In genomic region chr19:38494379-38494778, GRCh38 we compare ENCODE assay signal across 17 cellular contexts.
"Had no signal": no experiment of that assay in that cellular context is flagged by ENCODE, and none has a peak within 500 bp of the region (broad histone marks: within the 10 kb centered on the region; RNA-seq: fewer than 3 reads in every experiment).

No MANE protein-coding gene starts in this region.

- H3K4me1 Mint-ChIP-seq: nephron progenitor cell had no signal

- H3K4me3 Mint-ChIP-seq: naive thymus-derived CD4-positive, alpha-beta T cell; nephron progenitor cell; type B pancreatic cell had no signal

- H3K27ac Mint-ChIP-seq: naive thymus-derived CD4-positive, alpha-beta T cell; nephron progenitor cell; type B pancreatic cell had no signal

- H3K4me1 ChIP-seq: heart left ventricle, right atrium auricular region, sigmoid colon had no signal

- H3K27me3 ChIP-seq: dorsolateral prefrontal cortex, ovary, right atrium auricular region had no signal

- ATAC-seq: heart left ventricle; left colon; left ventricle myocardium superior; naive thymus-derived CD4-positive, alpha-beta T cell had no signal

- H3K4me3 ChIP-seq: dorsolateral prefrontal cortex, heart left ventricle, ovary, right atrium auricular region, sigmoid colon, skin epidermis had no signal

- DNase-seq: cortex of kidney; dorsolateral prefrontal cortex; effector CD8-positive, alpha-beta T cell; foreskin melanocyte; heart left ventricle; hypothalamus; left colon; left ventricle myocardium superior; naive thymus-derived CD4-positive, alpha-beta T cell; nephron progenitor cell; ovary; sigmoid colon; stimulated activated CD4-positive, alpha-beta T cell treated with anti-CD3 and anti-CD28 coated beads, Interleukin-2, amount 100 ng/mL, for 24 hours; stimulated activated naive CD4-positive, alpha-beta T cell treated with Interleukin-2 at 50 U/mL for 16 hours had no signal

- H3K36me3 ChIP-seq: heart left ventricle, ovary, right atrium auricular region, sigmoid colon had no signal

- H3K36me3 Mint-ChIP-seq: type B pancreatic cell had no signal

- H3K9me3 ChIP-seq: ovary, sigmoid colon had no signal

- H3K27me3 Mint-ChIP-seq: type B pancreatic cell had no signal

- H3K27ac ChIP-seq: dorsolateral prefrontal cortex, heart left ventricle, ovary, right atrium auricular region, sigmoid colon, skin epidermis had no signal
